Comparison of ENCODE assay signal across 8 cellular contexts in genomic region chr7:112207106-112207592, GRCh38. TPM values are rescaled to one million over a fixed set of nuclear protein-coding genes. Genes with fewer than 3 reads are reported as not detected.
DNase-seq lines count a peak whose midpoint lies in the region; TF ChIP-seq lines count a peak whose summit lies in the region.

No MANE protein-coding gene starts in this region.

- H3K4me3 ChIP-seq in coronary artery (peak overlapping the region; percentile 96), muscle layer of duodenum (ENCODE audit: low read depth in 1 of 2, low read length in 2 of 2) (peak overlapping the region; percentile 94 to 99)

- no peaks in the 10 kb centered on the region for H3K27me3 ChIP-seq in muscle layer of duodenum (ENCODE audit: low read depth, low read length)

- intact Hi-C loops in posterior vena cava (cut with DNase I) = no loop called here

- H3K4me1 ChIP-seq in muscle layer of duodenum (ENCODE audit: control insufficient read depth in 1 of 2, insufficient read depth in 2 of 2, low read length in 2 of 2) = peaks cover 0 to 17% of the 10 kb centered on the region in 2 donors

- H3K9me3 ChIP-seq in muscle layer of duodenum (ENCODE audit: control insufficient read depth in 1 of 2, low read length in 2 of 2) = no peaks in the 10 kb centered on the region

- no peak for TF ChIP-seq CTCF in coronary artery (IDR thresholded peaks at IDR 0.05)

- peak overlapping the region; percentile 54 to 90 for H3K27ac ChIP-seq in coronary artery
- peak overlapping the region; percentile 87 for H3K27ac ChIP-seq in muscle layer of duodenum (ENCODE audit: low read length)

- H3K36me3 ChIP-seq in muscle layer of duodenum (ENCODE audit: control insufficient read depth in 1 of 2, insufficient read depth in 2 of 2, low read length in 2 of 2) = no peaks in the 10 kb centered on the region

- DNase-seq in NCI-H146 (lab: John Stamatoyannopoulos, UW) (peak; percentile 60), NCI-H146 treated with DMSO at 0.1 percent for 48 hours (lab: John Stamatoyannopoulos, UW; ENCODE audit: unreplicated experiment) (no peak), NCI-H748 treated with DMSO at 0.1 percent for 48 hours (lab: John Stamatoyannopoulos, UW) (peak; percentile 17), coronary artery (ENCODE audit: low spot score) (peak; percentile 76), posterior vena cava (ENCODE audit: low spot score) (no peak), 8988T (no peak), NCI-H510A treated with DMSO at 0.1 percent for 48 hours (lab: John Stamatoyannopoulos, UW) (no peak)

RNA-seq across cellular contexts. Expression of gene ZNF277, which starts 0.7 kb away (rescaled TPM):
- total RNA-seq in posterior vena cava = 10 to 100 TPM; 15.0 to 19.8 TPM

RNA-seq across cellular contexts. Expression of gene DOCK4, which starts 0.9 kb away (rescaled TPM):
- total RNA-seq in posterior vena cava = 10 to 100 TPM; 26.1 TPM

Comparison
In these comparisons a context has a peak if more than half of its experiments do, and no peak if none do; other contexts are left out.
1. DNase-seq: peak in NCI-H146 (single experiment), NCI-H748 treated with DMSO at 0.1 percent for 48 hours (single experiment) and coronary artery (single experiment); none in NCI-H146 treated with DMSO at 0.1 percent for 48 hours (single experiment), posterior vena cava (single experiment), 8988T (single experiment) and NCI-H510A treated with DMSO at 0.1 percent for 48 hours (single experiment).